In genomic region chr1:50531601-50532000, GRCh38 we compare ENCODE assay signal across 29 cellular contexts.
"Had no signal": no experiment of that assay in that cellular context is flagged by ENCODE, and none has a peak within 500 bp of the region (broad histone marks: within the 10 kb centered on the region; RNA-seq: fewer than 3 reads in every experiment).

No MANE protein-coding gene starts in this region.

- H3K4me1 Mint-ChIP-seq: central memory CD8-positive, alpha-beta T cell; nephron had no signal

- H3K27me3 ChIP-seq: breast epithelium, gastrocnemius medialis, ovary, testis, transverse colon had no signal

- DNase-seq: activated CD4-positive, alpha-beta memory T cell treated with anti-CD3 and anti-CD28 coated beads for 36 hours; activated CD4-positive, alpha-beta T cell treated with anti-CD3 and anti-CD28 coated beads for 48 hours; activated CD8-positive, alpha-beta memory T cell treated with anti-CD3 and anti-CD28 coated beads, Interleukin-2, amount 50 U/mL, for 4 hours; activated gamma-delta T cell; activated naive CD4-positive, alpha-beta T cell treated with anti-CD3 and anti-CD28 coated beads, Interleukin-2, amount 10 ng/mL, durations not matched to agents 7 days and 5 days; activated naive CD8-positive, alpha-beta T cell treated with anti-CD3 and anti-CD28 coated beads, Interleukin-2, amount 10 ng/mL, durations not matched to agents 7 days and 5 days; activated T-cell treated with anti-CD3 and anti-CD28 coated beads, Interleukin-2, amount 50 U/mL, for 1 hour; amygdala; effector CD4-positive, alpha-beta T cell; gastrocnemius medialis; glutamatergic neuron; left cardiac atrium; mammary epithelial cell; ovary; retina; stimulated activated CD4-positive, alpha-beta T cell treated with anti-CD3 and anti-CD28 coated beads, Interleukin-12 subunit alpha, Interleukin-12 subunit beta, amount 100 ng/mL, for 4 hours; stimulated activated CD4-positive, alpha-beta T cell treated with anti-CD3 and anti-CD28 coated beads, Interleukin-4, amount 100 ng/mL, for 1 hour; stimulated activated naive CD8-positive, alpha-beta T cell treated with anti-CD3 and anti-CD28 coated beads, Interleukin-15, Interleukin-2, amounts not matched to agents 100 U/mL and 50 U/mL, for 24 hours; T-helper 9 cell; testis; transverse colon had no signal

- H3K4me3 ChIP-seq: breast epithelium, gastrocnemius medialis, ovary, prostate gland, skin epidermis, testis, transverse colon had no signal

- H3K27ac Mint-ChIP-seq: activated CD4-positive, alpha-beta memory T cell treated with anti-CD3 and anti-CD28 coated beads for 36 hours; activated naive CD4-positive, alpha-beta T cell treated with anti-CD3 and anti-CD28 coated beads, Interleukin-2, amount 10 ng/mL, durations not matched to agents 7 days and 5 days; activated naive CD8-positive, alpha-beta T cell treated with anti-CD3 and anti-CD28 coated beads, Interleukin-2, amount 10 ng/mL, durations not matched to agents 7 days and 5 days; nephron had no signal

- H3K9me3 ChIP-seq: breast epithelium, gastrocnemius medialis, ovary, prostate gland, testis, transverse colon had no signal

- H3K27me3 Mint-ChIP-seq: activated CD4-positive, alpha-beta memory T cell treated with anti-CD3 and anti-CD28 coated beads for 36 hours; activated naive CD4-positive, alpha-beta T cell treated with anti-CD3 and anti-CD28 coated beads, Interleukin-2, amount 10 ng/mL, durations not matched to agents 7 days and 5 days; activated naive CD8-positive, alpha-beta T cell treated with anti-CD3 and anti-CD28 coated beads, Interleukin-2, amount 10 ng/mL, durations not matched to agents 7 days and 5 days; central memory CD8-positive, alpha-beta T cell had no signal

- H3K4me1 ChIP-seq: breast epithelium, gastrocnemius medialis, prostate gland, testis, transverse colon had no signal

- H3K36me3 ChIP-seq: breast epithelium, ovary, prostate gland had no signal

- H3K27ac ChIP-seq: breast epithelium, gastrocnemius medialis, ovary, prostate gland, skin epidermis, testis, transverse colon, VCaP had no signal

- H3K4me3 Mint-ChIP-seq: activated CD4-positive, alpha-beta memory T cell treated with anti-CD3 and anti-CD28 coated beads for 36 hours; activated naive CD4-positive, alpha-beta T cell treated with anti-CD3 and anti-CD28 coated beads, Interleukin-2, amount 10 ng/mL, durations not matched to agents 7 days and 5 days; activated naive CD8-positive, alpha-beta T cell treated with anti-CD3 and anti-CD28 coated beads, Interleukin-2, amount 10 ng/mL, durations not matched to agents 7 days and 5 days; central memory CD8-positive, alpha-beta T cell; nephron had no signal

- ATAC-seq: activated CD4-positive, CD25-positive, alpha-beta regulatory T cell treated with anti-CD3 and anti-CD28 coated beads, Interleukin-2, amount 50 U/mL, for 24 hours; gastrocnemius medialis; left cardiac atrium; sciatic nerve; stimulated activated naive CD8-positive, alpha-beta T cell treated with anti-CD3 and anti-CD28 coated beads, Interleukin-15, Interleukin-2, amounts not matched to agents 100 U/mL and 50 U/mL, for 24 hours had no signal

- H3K9me3 Mint-ChIP-seq: activated CD4-positive, alpha-beta memory T cell treated with anti-CD3 and anti-CD28 coated beads for 36 hours; activated naive CD4-positive, alpha-beta T cell treated with anti-CD3 and anti-CD28 coated beads, Interleukin-2, amount 10 ng/mL, durations not matched to agents 7 days and 5 days; activated naive CD8-positive, alpha-beta T cell treated with anti-CD3 and anti-CD28 coated beads, Interleukin-2, amount 10 ng/mL, durations not matched to agents 7 days and 5 days; central memory CD8-positive, alpha-beta T cell; nephron had no signal
